Comparison of ENCODE assay signal across 8 cellular contexts in genomic region chr3:105368575-105369500, GRCh38.
DNase-seq lines count a peak whose midpoint lies in the region; ATAC-seq and TF ChIP-seq lines count a peak whose summit lies in the region.

No MANE protein-coding gene starts in this region.

- DNase-seq in AG10803 (ENCODE audit: low read depth) (peak; percentile 64), NCI-H524 treated with DMSO at 0.1 percent for 48 hours (lab: John Stamatoyannopoulos, UW) (peak; percentile 39), medulla oblongata (ENCODE audit: extremely low spot score) (peak; percentile 78)
- DNase-seq in activated CD4-positive, alpha-beta T cell treated with anti-CD3 and anti-CD28 coated beads, Interleukin-2, amount 50 U/mL, for 48 hours, result peak; percentile 72 to 80
- peak; percentile 70 for DNase-seq in effector CD4-positive, alpha-beta T cell
- DNase-seq in stimulated activated CD8-positive, alpha-beta memory T cell treated with anti-CD3 and anti-CD28 coated beads, Interleukin-12 subunit alpha, Interleukin-12 subunit beta, amount 100 ng/mL, for 4 hours (ENCODE audit: low read depth), result peak; percentile 49

- peak overlapping the region; percentile 96 for H3K4me3 ChIP-seq in AG10803 (ENCODE audit: low read length)

- no peak for TF ChIP-seq CTCF in AG10803 (conservative IDR thresholded peaks at IDR 0.05; ENCODE audit: low read length)

- peak; percentile 23 for ATAC-seq in GM19023 (IDR thresholded peaks at IDR 0.05; ENCODE audit: unreplicated experiment)
- ATAC-seq in HG03175 (IDR thresholded peaks at IDR 0.05; ENCODE audit: unreplicated experiment), result peak; percentile 31

Comparison
In these comparisons a context has a peak if more than half of its experiments do, and no peak if none do; other contexts are left out.
1. Peak in every context shown above with its lines: DNase-seq, ATAC-seq and H3K4me3 ChIP-seq.